ENCODE assay signal across 8 cellular contexts in genomic region chr19:44752816-44753618, GRCh38. TPM values are rescaled to one million over a fixed set of nuclear protein-coding genes. Genes with fewer than 3 reads are reported as not detected.
A peak's percentile ranks its signal among the peaks of the same experiment; 100 is the strongest.
DNase-seq lines count a peak whose midpoint lies in the region; ATAC-seq and TF ChIP-seq lines count a peak whose summit lies in the region.

No MANE protein-coding gene starts in this region.

- ATAC-seq in HG02759 (IDR thresholded peaks at IDR 0.05; ENCODE audit: unreplicated experiment), result peak; percentile 72
- peak; percentile 80 for ATAC-seq in central memory CD8-positive, alpha-beta T cell (replicated peaks; ENCODE audit: extremely low read depth, poor library complexity, severe bottlenecking)
- peak; percentile 67 for ATAC-seq in left lobe of liver

- H3K27ac Mint-ChIP-seq in central memory CD8-positive, alpha-beta T cell (ENCODE audit: low read depth), result peak overlapping the region; percentile 93

- H3K9me3 Mint-ChIP-seq in central memory CD8-positive, alpha-beta T cell, result no peaks in the 10 kb centered on the region

- no peak for TF ChIP-seq CTCF in GM13977 (IDR thresholded peaks at IDR 0.05; ENCODE audit: extremely low read depth, insufficient read depth, missing control alignments)

- peaks cover 66% of the 10 kb centered on the region for H3K4me1 Mint-ChIP-seq in central memory CD8-positive, alpha-beta T cell

- in situ Hi-C loops in GM13977 (cut with MboI; ENCODE audit: low pct_unique_long_range_greater_than_20kb, low sequenced_read_pairs, unreplicated experiment), result no loop called here

- peaks cover 45% of the 10 kb centered on the region for H3K36me3 Mint-ChIP-seq in central memory CD8-positive, alpha-beta T cell (ENCODE audit: insufficient read depth)

- H3K27me3 Mint-ChIP-seq in central memory CD8-positive, alpha-beta T cell, result no peaks in the 10 kb centered on the region

- peak overlapping the region; percentile 88 for H3K4me3 Mint-ChIP-seq in central memory CD8-positive, alpha-beta T cell

- DNase-seq in GM13977 (ENCODE audit: low spot score), result peak; percentile 96
- peak; percentile 89 for DNase-seq in NCI-H2029 treated with DMSO at 0.1 percent for 48 hours (lab: John Stamatoyannopoulos, UW)
- DNase-seq in activated CD4-positive, CD25-positive, alpha-beta regulatory T cell treated with anti-CD3 and anti-CD28 coated beads, Interleukin-2, amount 50 U/mL, for 16 hours (ENCODE audit: low read depth, low spot score), result peak; percentile 90
- peak; percentile 88 to 96 for DNase-seq in central memory CD8-positive, alpha-beta T cell (ENCODE audit: low spot score in 2 of 2)
- peak; percentile 94 for DNase-seq in left lobe of liver (ENCODE audit: low spot score)
- DNase-seq in stimulated activated CD4-positive, alpha-beta T cell treated with anti-CD3 and anti-CD28 coated beads, Interleukin-2, amount 100 ng/mL, for 4 hours (ENCODE audit: low read depth), result peak; percentile 92
- no peak for DNase-seq in SK-N-DZ (ENCODE audit: low spot score)

RNA-seq across cellular contexts. Expression of gene BCL3, which starts 4.5 kb away (rescaled TPM):
- total RNA-seq in left lobe of liver, result 30.8 TPM
- 0.08 and 0.69 TPM in 2 replicates for polyA plus RNA-seq in SK-N-DZ (2014; cell fraction: cytosol; rRNA removed)
- 0.34 and 1.4 TPM in 2 replicates for polyA plus RNA-seq in SK-N-DZ (2014; cell fraction: nucleus; rRNA removed)

RNA-seq across cellular contexts. Expression of gene CBLC, which starts 24.7 kb away (rescaled TPM):
- total RNA-seq in left lobe of liver, result 14.0 TPM
- not detected in 2 replicates for polyA plus RNA-seq in SK-N-DZ (2014; cell fraction: cytosol; rRNA removed)
- not detected in 2 replicates for polyA plus RNA-seq in SK-N-DZ (2014; cell fraction: nucleus; rRNA removed)

RNA-seq across cellular contexts. Expression of gene CEACAM16, which starts 54.1 kb away (rescaled TPM):
- not detected for total RNA-seq in left lobe of liver
- polyA plus RNA-seq in SK-N-DZ (2014; cell fraction: cytosol; rRNA removed), result not detected in 2 replicates
- polyA plus RNA-seq in SK-N-DZ (2014; cell fraction: nucleus; rRNA removed), result not detected in 2 replicates

RNA-seq across cellular contexts. Expression of gene BCAM, which starts 55.9 kb away (rescaled TPM):
- total RNA-seq in left lobe of liver, result 40.7 TPM
- polyA plus RNA-seq in SK-N-DZ (2014; cell fraction: cytosol; rRNA removed), result 0.13 TPM in 1 of 2 replicates, not detected in the other
- polyA plus RNA-seq in SK-N-DZ (2014; cell fraction: nucleus; rRNA removed), result 0.22 TPM in 1 of 2 replicates, not detected in the other
